22 cellular contexts compared by ENCODE assay signal in the genomic region with DNA sequence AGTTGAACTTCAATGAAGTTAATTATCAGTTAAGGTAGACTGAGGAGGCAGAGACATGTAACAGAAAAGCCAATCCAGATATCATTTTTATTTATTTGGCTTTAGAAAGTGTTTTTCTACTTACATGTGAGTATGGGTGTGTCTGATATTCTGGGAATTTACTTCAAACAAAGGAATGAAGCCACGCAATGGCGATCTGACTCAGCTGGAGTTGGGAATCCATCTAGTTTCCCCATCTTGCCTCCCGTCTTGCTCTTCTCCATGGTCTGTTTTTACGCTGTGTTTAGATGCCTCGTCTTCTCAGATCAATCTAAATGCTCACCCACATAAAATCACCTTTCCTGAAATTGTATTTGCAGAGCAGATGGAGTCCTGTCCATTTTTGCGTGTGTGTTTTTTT. TPM values are rescaled to one million over a fixed set of nuclear protein-coding genes. Genes with fewer than 3 reads are reported as not detected.
DNase-seq lines count a peak whose midpoint lies in the region; FAIRE-seq and TF ChIP-seq lines count a peak whose summit lies in the region.
"Had no signal": no experiment of that assay in that cellular context is flagged by ENCODE, and none has a peak within 500 bp of the region (broad histone marks: within the 10 kb centered on the region; RNA-seq: fewer than 3 reads in every experiment).

No MANE protein-coding gene starts in this region.

- H3K36me3 Mint-ChIP-seq in MCF 10A (ENCODE audit: insufficient read depth, unreplicated experiment) (no peaks in the 10 kb centered on the region), progenitor cell of endocrine pancreas (ENCODE audit: insufficient read depth) (no peaks in the 10 kb centered on the region), glutamatergic neuron (ENCODE audit: unreplicated experiment) (no peaks in the 10 kb centered on the region)

- H3K27me3 ChIP-seq in breast epithelium, result no peaks in the 10 kb centered on the region

- no peak for FAIRE-seq in kidney (lab: Jason Lieb, UNC)
- FAIRE-seq: GM19239 had no signal

- H3K4me1 ChIP-seq in breast epithelium (no peaks in the 10 kb centered on the region), kidney (ENCODE audit: control insufficient read depth in 1 of 2, insufficient read depth in 1 of 2, low read depth in 1 of 2, low read length in 2 of 2) (peaks cover 2 to 24% of the 10 kb centered on the region in 2 donors)

- no peak for TF ChIP-seq POLR2A in breast epithelium (IDR thresholded peaks at IDR 0.05)

- H3K9me3 ChIP-seq in breast epithelium (no peaks in the 10 kb centered on the region), kidney (ENCODE audit: control insufficient read depth in 1 of 2, low read length in 2 of 2) (no peaks in the 10 kb centered on the region)

- H3K4me3 Mint-ChIP-seq in MCF 10A (ENCODE audit: unreplicated experiment) (no peak overlapping the region), progenitor cell of endocrine pancreas (ENCODE audit: low read depth) (no peak overlapping the region), glutamatergic neuron (ENCODE audit: unreplicated experiment) (no peak overlapping the region)
- H3K4me3 Mint-ChIP-seq: CD4-positive, alpha-beta T cell had no signal

- H3K27ac Mint-ChIP-seq in MCF 10A (ENCODE audit: low read depth, unreplicated experiment) (peak overlapping the region; percentile 70), progenitor cell of endocrine pancreas (peak overlapping the region; percentile 7), glutamatergic neuron (ENCODE audit: unreplicated experiment) (no peak overlapping the region)
- H3K27ac Mint-ChIP-seq: CD4-positive, alpha-beta T cell had no signal

- H3K27ac ChIP-seq in breast epithelium, result peak overlapping the region in 1 of 2 donors; percentile 21
- H3K27ac ChIP-seq in kidney (ENCODE audit: low read depth in 2 of 2, low read length in 2 of 2), result peak overlapping the region; percentile 89 to 95
- H3K27ac ChIP-seq: 22Rv1, GM23248 had no signal

- H3K9ac ChIP-seq in kidney (ENCODE audit: low read length in 2 of 2), result peak overlapping the region in 1 of 2 donors; percentile 57
- H3K9ac ChIP-seq: GM23248 had no signal

- intact Hi-C loops in MCF 10A (cut with micrococcal nuclease) (no loop called here), breast epithelium (cut with DNase I; ENCODE audit: low total_unique reads) (no loop called here), kidney (cut with DNase I) (no loop called here)

- H3K36me3 ChIP-seq in breast epithelium (no peaks in the 10 kb centered on the region), kidney (ENCODE audit: control insufficient read depth in 1 of 2, insufficient read depth in 2 of 2, low read length in 2 of 2) (no peaks in the 10 kb centered on the region)

- DNase-seq in MCF 10A (ENCODE audit: unreplicated experiment), result no peak
- DNase-seq in breast epithelium (ENCODE audit: low spot score in 2 of 2), result no peak
- no peak for DNase-seq in kidney
- no peak for DNase-seq in progenitor cell of endocrine pancreas (ENCODE audit: low spot score, unreplicated experiment)
- DNase-seq in NK-92 (lab: John Stamatoyannopoulos, UW; ENCODE audit: unreplicated experiment), result no peak
- no peak for DNase-seq in NCI-H2196 treated with DMSO at 0.1 percent for 48 hours (lab: John Stamatoyannopoulos, UW; ENCODE audit: unreplicated experiment)
- DNase-seq in ureter (ENCODE audit: low spot score), result no peak
- no peak for DNase-seq in glutamatergic neuron
- DNase-seq: Calu3; CD4-positive, alpha-beta T cell; GF-D8; GM23248; NCI-H1105; NCI-H1694 treated with DMSO at 0.1 percent for 48 hours; NCI-H2227 treated with DMSO at 0.1 percent for 48 hours; NCI-H510A treated with DMSO at 0.1 percent for 48 hours; NCI-H774; OCI-M1; Right ventricle myocardium superior had no signal

- CTCF ChIA-PET in MCF 10A (lab: Yijun Ruan, JAX), result interaction anchor here (0.8 kb wide), 1 partner anchor 1240 kb away, joined by 4 read pairs; no protein-coding TSS in a partner anchor

- BruUV-seq in MCF 10A (replicated peaks; lab: Mats Ljungman, UMichigan), result no TSS peak

- no peaks in the 10 kb centered on the region for H3K27me3 Mint-ChIP-seq in MCF 10A (ENCODE audit: insufficient read depth, unreplicated experiment)
- no peaks in the 10 kb centered on the region for H3K27me3 Mint-ChIP-seq in progenitor cell of endocrine pancreas
- H3K27me3 Mint-ChIP-seq in glutamatergic neuron (ENCODE audit: unreplicated experiment), result no peaks in the 10 kb centered on the region
- H3K27me3 Mint-ChIP-seq: CD4-positive, alpha-beta T cell had no signal

- no peak for TF ChIP-seq CTCF in MCF 10A (IDR thresholded peaks at IDR 0.05; ENCODE audit: unreplicated experiment)
- TF ChIP-seq CTCF in breast epithelium (IDR thresholded peaks at IDR 0.05), result no peak
- no peak for TF ChIP-seq CTCF in kidney (IDR thresholded peaks at IDR 0.05; ENCODE audit: borderline replicate concordance, extremely low read depth, insufficient read depth)
- no peak for TF ChIP-seq CTCF in progenitor cell of endocrine pancreas (IDR thresholded peaks at IDR 0.05; ENCODE audit: unreplicated experiment)
- no peak for TF ChIP-seq CTCF in glutamatergic neuron (IDR thresholded peaks at IDR 0.05; ENCODE audit: partially characterized antibody, unreplicated experiment)

- POLR2A ChIA-PET in MCF 10A (lab: Yijun Ruan, JAX), result interaction anchor here (0.7 to 1.1 kb wide), 2 partner anchors 9 to 17 kb away, joined by 3 read pairs; no protein-coding TSS in a partner anchor

- H3K9me3 Mint-ChIP-seq in MCF 10A (ENCODE audit: unreplicated experiment), result no peaks in the 10 kb centered on the region
- H3K9me3 Mint-ChIP-seq in progenitor cell of endocrine pancreas (ENCODE audit: low read depth), result peaks cover 3% of the 10 kb centered on the region
- H3K9me3 Mint-ChIP-seq in glutamatergic neuron (ENCODE audit: unreplicated experiment), result no peaks in the 10 kb centered on the region
- H3K9me3 Mint-ChIP-seq: CD4-positive, alpha-beta T cell had no signal

- H3K4me1 Mint-ChIP-seq in MCF 10A (ENCODE audit: insufficient read depth, unreplicated experiment), result peaks cover 39% of the 10 kb centered on the region
- peaks cover 44% of the 10 kb centered on the region for H3K4me1 Mint-ChIP-seq in progenitor cell of endocrine pancreas (ENCODE audit: low read depth)
- no peaks in the 10 kb centered on the region for H3K4me1 Mint-ChIP-seq in glutamatergic neuron (ENCODE audit: low read depth, unreplicated experiment)

- H3K4me3 ChIP-seq in breast epithelium (no peak overlapping the region), kidney (ENCODE audit: low read length in 2 of 2) (peak overlapping the region; percentile 67 to 74)
- H3K4me3 ChIP-seq: GM23248 had no signal

RNA-seq across cellular contexts. Expression of a gene that starts 1.7 kb away (rescaled TPM):
- total RNA-seq in MCF 10A (2022), result 0.42 TPM in 1 of 2 replicates, not detected in the other
- 10 to 100 TPM in 1 of 3 donors, 1 to 10 TPM in 1, under 1 TPM in 1; 0.32 to 18.6 (median 1.3) TPM for total RNA-seq in breast epithelium
- 281 TPM for total RNA-seq in kidney
- 163 TPM for polyA plus RNA-seq in kidney (ENCODE audit: insufficient read depth, low read depth, low replicate concordance)
- total RNA-seq in progenitor cell of endocrine pancreas, result 16.6 and 17.9 TPM in 2 replicates
- not detected for total RNA-seq in ureter
- total RNA-seq in glutamatergic neuron (ENCODE audit: unreplicated experiment), result 0.27 TPM
- total RNA-seq: Calu3; CD4-positive, alpha-beta T cell; GM23248; Right ventricle myocardium superior had no signal
- polyA plus RNA-seq: BJ, GM23248 had no signal

Comparison
In these comparisons a context has a peak if more than half of its experiments do, and no peak if none do; other contexts are left out.
1. H3K4me3 ChIP-seq: peak in kidney (2 of 2); none in breast epithelium (0 of 3).
2. RNA of a gene that starts 1.7 kb away (total RNA-seq): 281 TPM in kidney (single experiment); 16.6 to 17.9 TPM in progenitor cell of endocrine pancreas, 0.32 to 18.6 TPM in breast epithelium, 0.42 TPM in MCF 10A, 0.27 TPM in glutamatergic neuron (single experiment) and not detected in ureter (single experiment); every median in the first group is over 10 times any median in the second.